10 cellular contexts compared by ENCODE assay signal in the genomic region with DNA sequence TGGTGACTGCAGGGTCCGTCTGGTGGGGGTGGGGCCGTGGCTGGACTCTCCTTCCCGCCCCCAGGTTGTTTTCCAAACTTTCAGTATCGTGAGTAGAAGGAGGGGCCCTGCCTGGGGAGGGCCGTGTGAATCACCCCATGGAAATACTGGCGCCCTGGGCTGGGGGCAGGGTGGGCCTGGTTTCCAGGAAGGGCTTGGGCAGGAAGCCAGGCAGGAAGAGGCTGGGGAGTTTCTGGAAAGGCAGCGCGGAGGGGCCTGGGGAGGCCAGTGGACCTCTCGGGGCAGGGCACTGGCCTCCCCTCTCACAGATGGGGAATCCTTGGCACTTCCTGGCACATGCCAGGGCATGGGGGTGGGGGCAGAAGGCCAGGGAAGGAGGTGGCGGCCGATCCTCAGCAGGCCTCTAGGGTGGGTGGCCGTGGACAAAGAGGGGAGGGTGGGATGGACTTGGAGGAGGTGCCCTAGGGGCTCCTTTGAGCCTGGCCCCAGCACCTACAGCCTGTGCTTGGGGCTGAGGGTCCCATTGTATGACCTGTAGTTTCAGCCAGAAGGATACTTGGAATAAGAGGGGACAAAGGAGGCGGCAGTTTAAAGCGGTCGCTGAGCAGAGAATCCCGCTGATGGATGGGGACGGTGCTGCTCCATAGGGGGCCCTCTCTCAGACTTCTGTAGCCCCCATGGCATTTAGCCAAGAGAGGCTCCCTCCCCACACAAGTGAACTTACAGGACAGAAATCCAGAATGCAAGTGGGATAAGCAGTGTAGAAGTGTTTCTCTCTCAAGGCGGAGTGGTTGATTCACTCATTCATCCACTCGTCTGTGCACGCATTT. TPM values are rescaled to one million over a fixed set of nuclear protein-coding genes. Genes with fewer than 3 reads are reported as not detected.
A peak's percentile ranks its signal among the peaks of the same experiment; 100 is the strongest.
DNase-seq lines count a peak whose midpoint lies in the region; ATAC-seq and TF ChIP-seq lines count a peak whose summit lies in the region.
"Had no signal": no experiment of that assay in that cellular context is flagged by ENCODE, and none has a peak within 500 bp of the region (broad histone marks: within the 10 kb centered on the region; RNA-seq: fewer than 3 reads in every experiment).

No MANE protein-coding gene starts in this region.

- DNase-seq in AG04450 (ENCODE audit: low read depth, low spot score) (peak; percentile 36), RWPE1 (ENCODE audit: low spot score) (peak; percentile 59), fibroblast of gingiva (ENCODE audit: low read depth) (peak; percentile 25), T-helper 2 cell (no peak), NCI-H526 (lab: John Stamatoyannopoulos, UW) (no peak)
- DNase-seq: SIG-M5 had no signal

- H3K9me3 ChIP-seq in AG04450 (ENCODE audit: control insufficient read depth, insufficient read depth, low read length): peaks cover 3% of the 10 kb centered on the region; the same call in 1 of the 2 replicates

- H3K27ac ChIP-seq in AG04450 (ENCODE audit: low read depth, low read length): peak overlapping the region; percentile 70
- peak overlapping the region; percentile 58 for H3K27ac ChIP-seq in RWPE1

- peak overlapping the region; percentile 99 to 100 (median 99) for H3K27ac Mint-ChIP-seq in nephron
- H3K27ac Mint-ChIP-seq: activated naive CD8-positive, alpha-beta T cell had no signal

- H3K4me3 ChIP-seq in AG04450 (ENCODE audit: low read depth, low read length): no peak overlapping the region

- POLR2A ChIA-PET in AG04450 (lab: Yijun Ruan, JAX): no interaction called here
- POLR2A ChIA-PET in RWPE1 (lab: Yijun Ruan, JAX; ENCODE audit: low non-redundant PET): interaction anchor here (0.6 kb wide), 1 partner anchor 206 kb away, joined by 3 read pairs; no protein-coding TSS in a partner anchor

- peaks cover 30% of the 10 kb centered on the region for H3K27me3 Mint-ChIP-seq in nephron (ENCODE audit: low read depth)

- TF ChIP-seq CTCF in AG04450 (IDR thresholded peaks at IDR 0.05; ENCODE audit: low read depth, low read length): no peak
- no peak for TF ChIP-seq CTCF in RWPE1 (conservative IDR thresholded peaks at IDR 0.05; ENCODE audit: low read depth)
- no peak for TF ChIP-seq CTCF in nephron (IDR thresholded peaks at IDR 0.05; ENCODE audit: unreplicated experiment in 3 of 3)

- H3K27me3 ChIP-seq in AG04450 (ENCODE audit: control insufficient read depth, insufficient read depth, low read length): no peaks in the 10 kb centered on the region

- CTCF ChIA-PET in AG04450 (lab: Charles Lee) (no interaction called here), RWPE1 (lab: Yijun Ruan, JAX) (no interaction called here)

- peaks cover 57% of the 10 kb centered on the region for H3K4me1 Mint-ChIP-seq in nephron

- peak overlapping the region; percentile 46 to 70 (median 64) for H3K4me3 Mint-ChIP-seq in nephron
- H3K4me3 Mint-ChIP-seq: activated naive CD8-positive, alpha-beta T cell had no signal

- peaks cover 9% of the 10 kb centered on the region for H3K9me3 Mint-ChIP-seq in nephron

- H3K36me3 Mint-ChIP-seq in nephron (ENCODE audit: low read depth): peaks cover 3% of the 10 kb centered on the region
- H3K36me3 Mint-ChIP-seq: activated naive CD8-positive, alpha-beta T cell had no signal

- ATAC-seq in HG03520 (IDR thresholded peaks at IDR 0.05; ENCODE audit: unreplicated experiment): no peak
- no peak for ATAC-seq in HG03025 (IDR thresholded peaks at IDR 0.05; ENCODE audit: low FRiP score, unreplicated experiment)

RNA-seq across cellular contexts. Expression of a gene that starts 56.5 kb away (rescaled TPM):
- 4.8 and 6.1 TPM in 2 replicates for polyA plus RNA-seq in AG04450 (2011; rRNA removed)
- 4.2 and 4.9 TPM in 2 replicates for polyA minus RNA-seq in AG04450 (2011; rRNA and poly(A)+ RNA removed)

Comparison
In these comparisons a context has a peak if more than half of its experiments do, and no peak if none do; other contexts are left out.
1. DNase-seq: peak in AG04450 (single experiment), RWPE1 (single experiment) and fibroblast of gingiva (single experiment); none in T-helper 2 cell (0 of 5) and NCI-H526 (0 of 2).